In genomic region chr2:239049421-239050251, GRCh38 we compare ENCODE assay signal across 26 cellular contexts.
DNase-seq lines count a peak whose midpoint lies in the region; ATAC-seq, FAIRE-seq and TF ChIP-seq lines count a peak whose summit lies in the region.
"Had no signal": no experiment of that assay in that cellular context is flagged by ENCODE, and none has a peak within 500 bp of the region (broad histone marks: within the 10 kb centered on the region; RNA-seq: fewer than 3 reads in every experiment).

No MANE protein-coding gene starts in this region.

- ATAC-seq in HepG2 (peak; percentile 45), omental fat pad (ENCODE audit: low FRiP score) (no peak), gastrocnemius medialis (no peak)
- ATAC-seq: CD8-positive, alpha-beta T cell; psoas muscle; stimulated activated effector memory CD8-positive, alpha-beta T cell treated with anti-CD3 and anti-CD28 coated beads, Interleukin-12 subunit alpha, Interleukin-12 subunit beta, amount 100 ng/mL, for 72 hours had no signal

- H3K27me3 ChIP-seq in AG04450 (ENCODE audit: control insufficient read depth, insufficient read depth, low read length) (no peaks in the 10 kb centered on the region), HepG2 (ENCODE audit: control insufficient read depth in 1 of 2, insufficient read depth in 2 of 2, low read length in 2 of 2) (no peaks in the 10 kb centered on the region), thyroid gland (no peaks in the 10 kb centered on the region), gastrocnemius medialis (no peaks in the 10 kb centered on the region)
- H3K27me3 ChIP-seq: uterus had no signal

- H2AFZ ChIP-seq in HepG2 (ENCODE audit: low read length) = no peak overlapping the region

- H3K9me3 Mint-ChIP-seq in HFFc6 (no peaks in the 10 kb centered on the region), chondrocyte (ENCODE audit: low read depth) (peaks cover 2% of the 10 kb centered on the region)
- H3K9me3 Mint-ChIP-seq: activated CD4-positive, alpha-beta memory T cell treated with anti-CD3 and anti-CD28 coated beads for 36 hours; CD8-positive, alpha-beta T cell; immature natural killer cell; neural crest cell; stimulated activated effector memory CD8-positive, alpha-beta T cell treated with anti-CD3 and anti-CD28 coated beads, Interleukin-12 subunit alpha, Interleukin-12 subunit beta, amount 100 ng/mL, for 72 hours had no signal

- H3K79me2 ChIP-seq in HepG2 (ENCODE audit: insufficient read depth, low read length) = no peaks in the 10 kb centered on the region

- H3K27me3 Mint-ChIP-seq in HFFc6 (ENCODE audit: insufficient read depth) = no peaks in the 10 kb centered on the region; the same call in 1 of the 2 replicates
- H3K27me3 Mint-ChIP-seq in chondrocyte (ENCODE audit: low read depth) = no peaks in the 10 kb centered on the region
- H3K27me3 Mint-ChIP-seq: activated CD4-positive, alpha-beta memory T cell treated with anti-CD3 and anti-CD28 coated beads for 36 hours had no signal

- in situ Hi-C loops in HepG2 (cut with HindIII; ENCODE audit: extremely low pct_ligation_motif_present, low pct_unique_long_range_greater_than_20kb) = no loop called here
- in situ Hi-C loops in gastrocnemius medialis (cut with MboI; ENCODE audit: low sequenced_read_pairs in 4 of 4) = loop anchor here in 3 of 4 donors (25.0 kb wide), 3 partner anchors 838 to 1088 kb away; partner anchors contain the start of genes COPS9 (in 1 of the 3) and OTOS (in 1 of the 3)

- H3K27ac Mint-ChIP-seq in HFFc6 (no peak overlapping the region), chondrocyte (ENCODE audit: unreplicated experiment) (no peak overlapping the region)
- H3K27ac Mint-ChIP-seq: activated CD4-positive, alpha-beta memory T cell treated with anti-CD3 and anti-CD28 coated beads for 36 hours; CD8-positive, alpha-beta T cell; immature natural killer cell; stimulated activated effector memory CD8-positive, alpha-beta T cell treated with anti-CD3 and anti-CD28 coated beads, Interleukin-12 subunit alpha, Interleukin-12 subunit beta, amount 100 ng/mL, for 72 hours had no signal

- CTCF ChIA-PET in AG04450 (lab: Charles Lee) = no interaction called here
- CTCF ChIA-PET in HepG2 (lab: Yijun Ruan, JAX; ENCODE audit: low intra/inter-chr PET ratio, low total read pairs) = no interaction called here

- TF ChIP-seq POLR2A in HepG2 (IDR thresholded peaks at IDR 0.05; ENCODE audit: insufficient read depth in 1 of 2, low read depth in 2 of 2, low read length in 2 of 2) = no peak
- no peak for TF ChIP-seq POLR2A in thyroid gland (IDR thresholded peaks at IDR 0.05)
- TF ChIP-seq POLR2A in gastrocnemius medialis (IDR thresholded peaks at IDR 0.05) = no peak

- peak; percentile 30; the same call in 1 of the 2 replicates for TF ChIP-seq RAD21 in HepG2 (CRISPR knock-in tag; IDR thresholded peaks at IDR 0.05)

- H4K20me1 ChIP-seq in HepG2 (ENCODE audit: insufficient read depth, low read length) = no peaks in the 10 kb centered on the region

- 70% methylated on average over 28 of the region's 28 CpGs for WGBS in HepG2 (ENCODE audit: low lambda C conversion rate)
- 94 to 95% methylated on average over 28 of the region's 28 CpGs for WGBS in thyroid gland, 2 donors

- TF ChIP-seq CTCF in AG04450 (IDR thresholded peaks at IDR 0.05; ENCODE audit: low read depth, low read length) = no peak
- no peak for TF ChIP-seq CTCF in HFFc6 (IDR thresholded peaks at IDR 0.05)
- no peak for TF ChIP-seq CTCF in chondrocyte (IDR thresholded peaks at IDR 0.05)
- no peak for TF ChIP-seq CTCF in HepG2 (CRISPR knock-in tag; IDR thresholded peaks at IDR 0.05)
- no peak for TF ChIP-seq CTCF in omental fat pad (IDR thresholded peaks at IDR 0.05)
- TF ChIP-seq CTCF in thyroid gland (IDR thresholded peaks at IDR 0.05) = no peak
- no peak for TF ChIP-seq CTCF in gastrocnemius medialis (IDR thresholded peaks at IDR 0.05 in 4 of 5, conservative IDR thresholded peaks at IDR 0.05 in 1 of 5)

- POLR2A ChIA-PET in AG04450 (lab: Yijun Ruan, JAX) (no interaction called here), HepG2 (lab: Yijun Ruan, JAX) (no interaction called here)

- H3K4me3 ChIP-seq in AG04450 (ENCODE audit: low read depth, low read length) (no peak overlapping the region), HepG2 (replicated peaks in 1 of 3; ENCODE audit: insufficient read depth in 1 of 3, low read depth in 2 of 3, low read length in 3 of 3) (no peak overlapping the region), thyroid gland (replicated peaks in 1 of 3) (no peak overlapping the region), gastrocnemius medialis (no peak overlapping the region)
- H3K4me3 ChIP-seq: psoas muscle, uterus had no signal

- no peak overlapping the region for H3K4me2 ChIP-seq in HepG2 (ENCODE audit: low read depth, low read length)

- H3K9ac ChIP-seq in HepG2 (ENCODE audit: insufficient read depth, low read depth, low read length) = 0 out of 2 replicates have a peak overlapping the region, but pooled peaks have one; percentile 2

- intact Hi-C loops in HepG2 (cut with micrococcal nuclease; ENCODE audit: unreplicated experiment) = no loop called here
- intact Hi-C loops in thyroid gland (cut with DNase I) = loop anchor here (10.0 kb wide), 1 partner anchor 945 kb away; no protein-coding TSS in a partner anchor
- intact Hi-C loops in gastrocnemius medialis (cut with DNase I; ENCODE audit: low total_unique reads) = no loop called here

- H3K9me3 ChIP-seq in AG04450 (ENCODE audit: control insufficient read depth, insufficient read depth, low read length) = peaks cover 17% of the 10 kb centered on the region; the same call in 1 of the 2 replicates
- H3K9me3 ChIP-seq in HepG2 (ENCODE audit: low read length) = peaks cover 7% of the 10 kb centered on the region; the same call in 1 of the 2 replicates
- no peaks in the 10 kb centered on the region for H3K9me3 ChIP-seq in thyroid gland
- no peaks in the 10 kb centered on the region for H3K9me3 ChIP-seq in gastrocnemius medialis
- H3K9me3 ChIP-seq: psoas muscle, uterus had no signal

- H3K4me3 Mint-ChIP-seq in HFFc6 (no peak overlapping the region), chondrocyte (ENCODE audit: unreplicated experiment) (no peak overlapping the region)
- H3K4me3 Mint-ChIP-seq: activated CD4-positive, alpha-beta memory T cell treated with anti-CD3 and anti-CD28 coated beads for 36 hours; CD8-positive, alpha-beta T cell; immature natural killer cell; neural crest cell; stimulated activated effector memory CD8-positive, alpha-beta T cell treated with anti-CD3 and anti-CD28 coated beads, Interleukin-12 subunit alpha, Interleukin-12 subunit beta, amount 100 ng/mL, for 72 hours had no signal

- no TSS peak for BruUV-seq in HepG2 (replicated peaks; lab: Mats Ljungman, UMichigan)

- FAIRE-seq in HepG2 (lab: Jason Lieb, UNC) = peak; percentile 80
- FAIRE-seq: small intestine had no signal

- peaks cover 5% of the 10 kb centered on the region; the same call in 1 of the 2 replicates for H3K4me1 Mint-ChIP-seq in HFFc6 (ENCODE audit: low read depth)
- peaks cover 12% of the 10 kb centered on the region for H3K4me1 Mint-ChIP-seq in chondrocyte (ENCODE audit: low read depth)
- H3K4me1 Mint-ChIP-seq: stimulated activated effector memory CD8-positive, alpha-beta T cell treated with anti-CD3 and anti-CD28 coated beads, Interleukin-12 subunit alpha, Interleukin-12 subunit beta, amount 100 ng/mL, for 72 hours had no signal

- no peak overlapping the region for H3K27ac ChIP-seq in AG04450 (ENCODE audit: low read depth, low read length)
- H3K27ac ChIP-seq in HepG2 (ENCODE audit: extremely low read length, insufficient read depth, low read length) = peak overlapping the region; percentile 68
- H3K27ac ChIP-seq in thyroid gland = no peak overlapping the region
- no peak overlapping the region for H3K27ac ChIP-seq in gastrocnemius medialis
- H3K27ac ChIP-seq: psoas muscle, uterus had no signal

- DNase-seq in AG04450 (ENCODE audit: low read depth, low spot score) (peak; percentile 4), HFFc6 (peak; percentile 12), chondrocyte (ENCODE audit: low spot score) (peak; percentile 56), HepG2 (ENCODE audit: low spot score) (peak; percentile 88), omental fat pad (ENCODE audit: low spot score) (no peak), thyroid gland (no peak), NCI-H446 treated with DMSO at 0.1 percent for 48 hours (lab: John Stamatoyannopoulos, UW) (no peak), gastrocnemius medialis (no peak)
- DNase-seq: activated CD4-positive, alpha-beta memory T cell treated with anti-CD3 and anti-CD28 coated beads for 36 hours; activated CD4-positive, CD25-positive, alpha-beta regulatory T cell; activated effector memory CD4-positive, alpha-beta T cell treated with anti-CD3 and anti-CD28 coated beads, Interleukin-2, amount 50 U/mL, for 16 hours; amygdala; CD8-positive, alpha-beta T cell; cerebellar nuclear complex; DMS153; GDM1; immature natural killer cell; NCI-H1048; NCI-H187; small intestine; stimulated activated CD4-positive, alpha-beta T cell treated with anti-CD3 and anti-CD28 coated beads, Interleukin-2, amount 100 ng/mL, for 24 hours; T1000; uterus had no signal

- TF ChIP-seq EP300 in HepG2 (IDR thresholded peaks at IDR 0.05; ENCODE audit: low read depth in 2 of 2, low read length in 2 of 2) (peak in 1 of 2 experiments; percentile 67; a peak in 2 of 4 replicates), HepG2 (CRISPR knock-in tag; IDR thresholded peaks at IDR 0.05; ENCODE audit: borderline replicate concordance) (no peak; the same call in 1 of the 2 replicates)

- H3K4me1 ChIP-seq in HepG2 (ENCODE audit: insufficient read depth, low read length) = peaks cover 38% of the 10 kb centered on the region
- H3K4me1 ChIP-seq in thyroid gland = no peaks in the 10 kb centered on the region
- peaks cover 0 to 3% of the 10 kb centered on the region in 2 donors for H3K4me1 ChIP-seq in gastrocnemius medialis
- H3K4me1 ChIP-seq: psoas muscle, uterus had no signal

- H3K36me3 ChIP-seq in HepG2 (replicated peaks in 1 of 2; ENCODE audit: control insufficient read depth in 1 of 2, insufficient read depth in 2 of 2, low read length in 2 of 2) = peaks cover 5 to 11% of the 10 kb centered on the region in 2 experiments; a peak in 3 of 5 replicates
- peaks cover 14 to 27% of the 10 kb centered on the region in 2 donors for H3K36me3 ChIP-seq in thyroid gland
- H3K36me3 ChIP-seq in gastrocnemius medialis = peaks cover 0 to 47% of the 10 kb centered on the region in 2 donors

- H3K36me3 Mint-ChIP-seq in HFFc6 (ENCODE audit: low read depth) (no peaks in the 10 kb centered on the region), chondrocyte (ENCODE audit: low read depth) (peaks cover 13% of the 10 kb centered on the region)

TF ChIP-seq in HepG2, 621 proteins besides CTCF, POLR2A, EP300 and RAD21 (continues in another document):
- TF ChIP-seq MTA3 (CRISPR knock-in tag; IDR thresholded peaks at IDR 0.05) (no peak), ZNF468 (CRISPR knock-in tag; IDR thresholded peaks at IDR 0.05) (no peak), ZNF333 (CRISPR knock-in tag; IDR thresholded peaks at IDR 0.05; ENCODE audit: borderline replicate concordance) (no peak)

Comparison
In these comparisons a context has a peak if more than half of its experiments do, and no peak if none do; other contexts are left out.
1. DNase-seq: peak in AG04450 (single experiment), HFFc6 (single experiment), chondrocyte (single experiment) and HepG2 (single experiment); none in omental fat pad (single experiment), thyroid gland (0 of 2), NCI-H446 treated with DMSO at 0.1 percent for 48 hours (single experiment) and gastrocnemius medialis (0 of 2).